Comparison of ENCODE assay signal across 20 cellular contexts in the genomic region with DNA sequence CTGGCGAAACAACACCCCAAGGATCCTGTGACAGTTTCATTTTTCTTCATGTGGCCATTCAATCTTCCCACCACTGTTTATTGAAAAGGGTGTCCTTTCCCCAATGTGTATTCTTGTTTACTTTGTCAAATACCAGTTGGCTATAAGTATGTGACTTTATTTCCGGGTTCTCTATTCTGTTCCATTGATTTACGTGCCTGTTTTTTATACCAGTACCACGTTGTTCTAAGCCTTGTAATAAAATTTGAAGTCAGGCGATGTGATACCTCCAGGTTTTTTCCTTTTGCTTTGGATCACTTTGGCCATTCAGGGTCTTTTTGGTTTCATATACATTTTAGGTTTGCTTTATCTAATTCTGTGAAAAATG. TPM values are rescaled to one million over a fixed set of nuclear protein-coding genes. Genes with fewer than 3 reads are reported as not detected.
DNase-seq lines count a peak whose midpoint lies in the region; ATAC-seq, FAIRE-seq and TF ChIP-seq lines count a peak whose summit lies in the region.
"Had no signal": no experiment of that assay in that cellular context is flagged by ENCODE, and none has a peak within 500 bp of the region (broad histone marks: within the 10 kb centered on the region; RNA-seq: fewer than 3 reads in every experiment).

No MANE protein-coding gene starts in this region.

- no peaks in the 10 kb centered on the region for H3K79me2 ChIP-seq in endothelial cell of umbilical vein (ENCODE audit: control insufficient read depth, insufficient read depth, low read length)
- no peaks in the 10 kb centered on the region for H3K79me2 ChIP-seq in hepatocyte
- H3K79me2 ChIP-seq: parathyroid adenoma had no signal

- H3K4me2 ChIP-seq in endothelial cell of umbilical vein (ENCODE audit: insufficient read depth, low read length): no peak overlapping the region
- no peak overlapping the region for H3K4me2 ChIP-seq in hepatocyte
- H3K4me2 ChIP-seq: A549 had no signal

- H3K27me3 Mint-ChIP-seq in mesothelial cell of epicardium (ENCODE audit: low read depth): peaks cover 2% of the 10 kb centered on the region
- H3K27me3 Mint-ChIP-seq in type B pancreatic cell: no peaks in the 10 kb centered on the region
- H3K27me3 Mint-ChIP-seq: activated naive CD4-positive, alpha-beta T cell treated with anti-CD3 and anti-CD28 coated beads, Interleukin-2, amount 10 ng/mL, durations not matched to agents 7 days and 5 days; CD8-positive, alpha-beta memory T cell had no signal

- H3K4me3 ChIP-seq in endothelial cell of umbilical vein (replicated peaks in 1 of 3; ENCODE audit: insufficient read depth in 1 of 3, low read depth in 1 of 3, low read length in 3 of 3) (no peak overlapping the region), hepatocyte (no peak overlapping the region)
- H3K4me3 ChIP-seq: A549 had no signal

- TF ChIP-seq CTCF in endothelial cell of umbilical vein (IDR thresholded peaks at IDR 0.05; ENCODE audit: extremely low read depth in 1 of 2, insufficient read depth in 1 of 2, low read depth in 1 of 2, low read length in 2 of 2): no peak
- no peak for TF ChIP-seq CTCF in mesothelial cell of epicardium (IDR thresholded peaks at IDR 0.05; ENCODE audit: unreplicated experiment)
- TF ChIP-seq CTCF in type B pancreatic cell (conservative IDR thresholded peaks at IDR 0.05): no peak
- TF ChIP-seq CTCF in hepatocyte (IDR thresholded peaks at IDR 0.05; ENCODE audit: poor library complexity): no peak

- peaks cover 6% of the 10 kb centered on the region for H3K4me1 Mint-ChIP-seq in mesothelial cell of epicardium
- no peaks in the 10 kb centered on the region for H3K4me1 Mint-ChIP-seq in type B pancreatic cell (ENCODE audit: unreplicated experiment)
- H3K4me1 Mint-ChIP-seq: activated naive CD4-positive, alpha-beta T cell treated with anti-CD3 and anti-CD28 coated beads, Interleukin-2, amount 10 ng/mL, durations not matched to agents 7 days and 5 days; CD8-positive, alpha-beta memory T cell; immature natural killer cell had no signal

- DNase-seq in NCI-H2107 treated with DMSO at 0.1 percent for 48 hours (lab: John Stamatoyannopoulos, UW; ENCODE audit: unreplicated experiment) (peak; percentile 17), NCI-H2107 (lab: John Stamatoyannopoulos, UW) (no peak), endothelial cell of umbilical vein (ENCODE audit: low read depth, low spot score) (no peak), mesothelial cell of epicardium (ENCODE audit: low spot score in 2 of 2, unreplicated experiment in 2 of 2) (no peak), type B pancreatic cell (ENCODE audit: extremely low spot score, unreplicated experiment) (no peak), hepatocyte (ENCODE audit: low spot score) (no peak), H4 (ENCODE audit: low spot score) (no peak)
- DNase-seq: activated CD4-positive, CD25-positive, alpha-beta regulatory T cell treated with anti-CD3 and anti-CD28 coated beads, Interleukin-2, amount 50 U/mL, for 72 hours; activated naive CD4-positive, alpha-beta T cell treated with anti-CD3 and anti-CD28 coated beads, Interleukin-2, amount 10 ng/mL, durations not matched to agents 7 days and 5 days; foreskin melanocyte; GDM1; immature natural killer cell; MM.1S; SHP77; T-helper 2 cell had no signal

- dilution Hi-C loops in endothelial cell of umbilical vein (cut with MboI; ENCODE audit: extremely low pct_ligation_motif_present, low sequenced_read_pairs): no loop called here

- H2AFZ ChIP-seq in endothelial cell of umbilical vein (ENCODE audit: low read depth, low read length): peak overlapping the region; percentile 85
- no peak overlapping the region for H2AFZ ChIP-seq in hepatocyte
- H2AFZ ChIP-seq: parathyroid adenoma had no signal

- H3K4me1 ChIP-seq in endothelial cell of umbilical vein (ENCODE audit: control insufficient read depth, extremely low read depth, insufficient read depth, low read length) (no peaks in the 10 kb centered on the region), hepatocyte (ENCODE audit: insufficient read depth) (no peaks in the 10 kb centered on the region)
- H3K4me1 ChIP-seq: A549, parathyroid adenoma had no signal

- H4K20me1 ChIP-seq in endothelial cell of umbilical vein (replicated peaks; ENCODE audit: control insufficient read depth, extremely low read depth, insufficient read depth, low read length) (no peaks in the 10 kb centered on the region), hepatocyte (ENCODE audit: insufficient read depth, poor library complexity, severe bottlenecking) (no peaks in the 10 kb centered on the region)

- no peak for ATAC-seq in HG03039 (IDR thresholded peaks at IDR 0.05; ENCODE audit: unreplicated experiment)
- ATAC-seq: A549 had no signal

- H3K27ac ChIP-seq in endothelial cell of umbilical vein (ENCODE audit: insufficient read depth, low read depth, low read length): no peak overlapping the region
- H3K27ac ChIP-seq in hepatocyte: no peak overlapping the region
- H3K27ac ChIP-seq: A549, parathyroid adenoma had no signal

- no peaks in the 10 kb centered on the region for H3K27me3 ChIP-seq in endothelial cell of umbilical vein (ENCODE audit: control insufficient read depth in 2 of 2, insufficient read depth in 2 of 2, low read length in 2 of 2)
- H3K27me3 ChIP-seq in hepatocyte: no peaks in the 10 kb centered on the region

- POLR2A ChIA-PET in endothelial cell of umbilical vein (lab: Charles Lee): no interaction called here

- H3K4me3 Mint-ChIP-seq in mesothelial cell of epicardium: peak overlapping the region; percentile 60
- H3K4me3 Mint-ChIP-seq in type B pancreatic cell: peak overlapping the region; percentile 85
- H3K4me3 Mint-ChIP-seq: activated naive CD4-positive, alpha-beta T cell treated with anti-CD3 and anti-CD28 coated beads, Interleukin-2, amount 10 ng/mL, durations not matched to agents 7 days and 5 days; CD8-positive, alpha-beta memory T cell; immature natural killer cell had no signal

- no peaks in the 10 kb centered on the region for H3K36me3 ChIP-seq in endothelial cell of umbilical vein (ENCODE audit: control insufficient read depth in 2 of 2, extremely low read depth in 1 of 2, insufficient read depth in 2 of 2, low read length in 2 of 2)
- H3K36me3 ChIP-seq in hepatocyte (replicated peaks; ENCODE audit: insufficient read depth, low read depth): no peaks in the 10 kb centered on the region

- no peak for FAIRE-seq in endothelial cell of umbilical vein (lab: Jason Lieb, UNC)

- CTCF ChIA-PET in endothelial cell of umbilical vein (lab: Charles Lee): no interaction called here

- H3K9me2 ChIP-seq in hepatocyte (replicated peaks; ENCODE audit: insufficient read depth): no peaks in the 10 kb centered on the region

- H3K36me3 Mint-ChIP-seq in mesothelial cell of epicardium: no peaks in the 10 kb centered on the region
- H3K36me3 Mint-ChIP-seq in type B pancreatic cell: no peaks in the 10 kb centered on the region
- H3K36me3 Mint-ChIP-seq: activated naive CD4-positive, alpha-beta T cell treated with anti-CD3 and anti-CD28 coated beads, Interleukin-2, amount 10 ng/mL, durations not matched to agents 7 days and 5 days; CD8-positive, alpha-beta memory T cell; immature natural killer cell had no signal

- TF ChIP-seq POLR2A in endothelial cell of umbilical vein (IDR thresholded peaks at IDR 0.05; ENCODE audit: low read depth, low read length): no peak

- H3K9me3 Mint-ChIP-seq in mesothelial cell of epicardium (peaks cover 12% of the 10 kb centered on the region), type B pancreatic cell (peaks cover 5% of the 10 kb centered on the region)

- WGBS in hepatocyte (ENCODE audit: low lambda C conversion rate, missing lambda C conversion rate): 76% methylated on average over 5 of the region's 5 CpGs

- H3K27ac Mint-ChIP-seq in mesothelial cell of epicardium (no peak overlapping the region), type B pancreatic cell (peak overlapping the region; percentile 93)
- H3K27ac Mint-ChIP-seq: activated naive CD4-positive, alpha-beta T cell treated with anti-CD3 and anti-CD28 coated beads, Interleukin-2, amount 10 ng/mL, durations not matched to agents 7 days and 5 days; CD8-positive, alpha-beta memory T cell; immature natural killer cell had no signal

- intact Hi-C loops in endothelial cell of umbilical vein (cut with micrococcal nuclease): loop anchor here (5.0 kb wide), 1 partner anchor 1582 kb away; no protein-coding TSS in a partner anchor

- no peaks in the 10 kb centered on the region for H3K9me3 ChIP-seq in endothelial cell of umbilical vein (replicated peaks; ENCODE audit: control insufficient read depth, insufficient read depth, low read length)
- no peaks in the 10 kb centered on the region for H3K9me3 ChIP-seq in hepatocyte (ENCODE audit: low read depth)
- H3K9me3 ChIP-seq: A549 had no signal

- no peaks in the 10 kb centered on the region for H3K9me1 ChIP-seq in endothelial cell of umbilical vein (replicated peaks; ENCODE audit: control insufficient read depth, extremely low read depth, insufficient read depth, low read length)

- no peak overlapping the region for H3K9ac ChIP-seq in endothelial cell of umbilical vein (replicated peaks; ENCODE audit: extremely low read depth, insufficient read depth, low read length)
- H3K9ac ChIP-seq: parathyroid adenoma had no signal

- BruUV-seq in endothelial cell of umbilical vein (replicated peaks; lab: Mats Ljungman, UMichigan): no TSS peak

TF ChIP-seq in endothelial cell of umbilical vein, 7 proteins besides CTCF, POLR2A, EP300 and RAD21:
- TF ChIP-seq EZH2 (IDR thresholded peaks at IDR 0.05; ENCODE audit: borderline replicate concordance, low read depth, low read length, severe bottlenecking): no peak
- TF ChIP-seq FOS (IDR thresholded peaks at IDR 0.05; ENCODE audit: borderline replicate concordance, insufficient read depth, low read length): no peak
- TF ChIP-seq MAX (IDR thresholded peaks at IDR 0.05; ENCODE audit: insufficient read depth, insufficient read length): no peak
- no peak for TF ChIP-seq GATA2 (IDR thresholded peaks at IDR 0.05; ENCODE audit: insufficient read depth, insufficient read length, low read depth, low read length)

RNA-seq across cellular contexts. Expression of gene MGAT4C, which starts 9.1 kb away (rescaled TPM):
- total RNA-seq in endothelial cell of umbilical vein (not detected in 2 replicates), mesothelial cell of epicardium (1.4 to 1.8 TPM (median 1.6 TPM) in 3 replicates), type B pancreatic cell (ENCODE audit: low replicate concordance) (6.3 and 8.0 TPM in 2 replicates), hepatocyte (2.6 and 2.9 TPM in 2 replicates)
- polyA plus RNA-seq in endothelial cell of umbilical vein (not detected in 2 replicates), hepatocyte (4.8 and 4.9 TPM in 2 replicates)
- not detected in 2 replicates for polyA plus RNA-seq in endothelial cell of umbilical vein (2011; cell fraction: cytosol; rRNA removed)
- not detected in 2 replicates for polyA plus RNA-seq in endothelial cell of umbilical vein (2011; cell fraction: nucleus; rRNA removed)
- polyA plus RNA-seq in endothelial cell of umbilical vein (2012): not detected in 2 replicates
- polyA minus RNA-seq in endothelial cell of umbilical vein: not detected in 2 replicates
- not detected for polyA minus RNA-seq in endothelial cell of umbilical vein (2011; cell fraction: cytosol; rRNA and poly(A)+ RNA removed)
- under 0.01 TPM in 1 of 2 replicates, not detected in the other for polyA minus RNA-seq in endothelial cell of umbilical vein (2011; cell fraction: nucleus; rRNA and poly(A)+ RNA removed)
- 1.1 and 1.3 TPM in 2 replicates for total RNA-seq in H4 (2014; rRNA removed; shearing (Covaris generic))
- total RNA-seq: CD8-positive, alpha-beta memory T cell; mononuclear cell had no signal
- polyA plus RNA-seq: CD8-positive, alpha-beta memory T cell; immature natural killer cell had no signal
